ENCODE assay signal across 12 cellular contexts in the genomic region with DNA sequence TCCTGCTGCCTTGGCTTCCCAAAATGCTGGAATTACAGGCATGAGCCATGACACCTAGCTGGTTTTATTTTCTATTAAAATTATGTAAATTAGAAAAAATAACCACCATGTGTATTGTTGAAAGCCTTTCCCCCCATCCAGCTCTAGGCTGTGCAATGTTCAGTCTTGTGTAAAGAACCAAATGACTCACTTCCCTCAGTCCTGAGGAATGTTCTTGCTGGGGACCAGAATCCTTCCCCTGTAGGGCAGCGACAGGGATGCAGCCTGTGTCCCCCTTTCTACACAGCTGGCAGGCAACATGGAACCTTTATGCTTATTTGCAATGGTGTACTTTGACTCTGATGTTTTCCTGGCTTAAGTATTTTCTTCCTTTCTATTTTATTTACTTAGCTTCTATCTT. TPM values are rescaled to one million over a fixed set of nuclear protein-coding genes. Genes with fewer than 3 reads are reported as not detected.
A peak's percentile ranks its signal among the peaks of the same experiment; 100 is the strongest.
DNase-seq lines count a peak whose midpoint lies in the region; ATAC-seq, FAIRE-seq and TF ChIP-seq lines count a peak whose summit lies in the region.
"Had no signal": no experiment of that assay in that cellular context is flagged by ENCODE, and none has a peak within 500 bp of the region (broad histone marks: within the 10 kb centered on the region; RNA-seq: fewer than 3 reads in every experiment).

No MANE protein-coding gene starts in this region.

- POLR2A ChIA-PET in endothelial cell of umbilical vein (lab: Charles Lee), result no interaction called here

- H3K9ac ChIP-seq in GM23248 (no peak overlapping the region), endothelial cell of umbilical vein (replicated peaks; ENCODE audit: extremely low read depth, insufficient read depth, low read length) (no peak overlapping the region)

- H3K79me2 ChIP-seq in GM23248 (ENCODE audit: insufficient read depth), result 0 out of 2 replicates have a peak, but pooled peaks cover 9% of the 10 kb centered on the region
- no peaks in the 10 kb centered on the region for H3K79me2 ChIP-seq in endothelial cell of umbilical vein (ENCODE audit: control insufficient read depth, insufficient read depth, low read length)

- BruUV-seq in endothelial cell of umbilical vein (replicated peaks; lab: Mats Ljungman, UMichigan), result no TSS peak

- intact Hi-C loops in endothelial cell of umbilical vein (cut with micrococcal nuclease), result no loop called here

- CTCF ChIA-PET in endothelial cell of umbilical vein (lab: Charles Lee), result interaction anchor here (1.2 to 2.9 kb wide), 3 partner anchors 29 to 88 kb away, joined by 3 to 7 read pairs (median 6); a partner anchor contains a TSS

- no peaks in the 10 kb centered on the region for H3K36me3 ChIP-seq in GM23248 (ENCODE audit: low read depth)
- H3K36me3 ChIP-seq in endothelial cell of umbilical vein (ENCODE audit: control insufficient read depth in 2 of 2, extremely low read depth in 1 of 2, insufficient read depth in 2 of 2, low read length in 2 of 2), result no peaks in the 10 kb centered on the region
- H3K36me3 ChIP-seq in Peyer's patch, result no peaks in the 10 kb centered on the region
- H3K36me3 ChIP-seq: heart right ventricle, WERI-Rb-1 had no signal

- dilution Hi-C loops in endothelial cell of umbilical vein (cut with MboI; ENCODE audit: extremely low pct_ligation_motif_present, low sequenced_read_pairs), result no loop called here

- H3K4me3 ChIP-seq in GM23248 (no peak overlapping the region), endothelial cell of umbilical vein (replicated peaks in 1 of 3; ENCODE audit: insufficient read depth in 1 of 3, low read depth in 1 of 3, low read length in 3 of 3) (no peak overlapping the region), Peyer's patch (no peak overlapping the region)
- H3K4me3 ChIP-seq: heart right ventricle had no signal

- H3K4me2 ChIP-seq in GM23248 (ENCODE audit: unreplicated experiment) (peak overlapping the region; percentile 1), endothelial cell of umbilical vein (ENCODE audit: insufficient read depth, low read length) (no peak overlapping the region)

- DNase-seq in GM23248 (peak; percentile 80), NCI-H226 (peak; percentile 54), endothelial cell of umbilical vein (ENCODE audit: low read depth, low spot score) (peak; percentile 21), renal cortical epithelial cell (ENCODE audit: low read depth) (peak; percentile 90), Peyer's patch (no peak)
- DNase-seq in stimulated activated naive CD4-positive, alpha-beta T cell treated with Interleukin-2 at 50 U/mL for 16 hours (lab: John Stamatoyannopoulos, UW), result no peak
- DNase-seq: activated naive CD4-positive, alpha-beta T cell treated with anti-CD3 and anti-CD28 coated beads, Interleukin-2, amount 10 ng/mL, durations not matched to agents 7 days and 5 days; heart right ventricle; NCI-H1436 treated with DMSO at 0.1 percent for 48 hours; WERI-Rb-1 had no signal

- H3K9me2 ChIP-seq in GM23248 (ENCODE audit: insufficient read depth), result no peaks in the 10 kb centered on the region

- FAIRE-seq in endothelial cell of umbilical vein (lab: Jason Lieb, UNC), result peak; percentile 66

- H3K4me1 ChIP-seq in GM23248 (ENCODE audit: insufficient read depth), result peaks cover 62% of the 10 kb centered on the region
- no peaks in the 10 kb centered on the region for H3K4me1 ChIP-seq in endothelial cell of umbilical vein (ENCODE audit: control insufficient read depth, extremely low read depth, insufficient read depth, low read length)
- H3K4me1 ChIP-seq in Peyer's patch, result no peaks in the 10 kb centered on the region

- no peaks in the 10 kb centered on the region for H4K20me1 ChIP-seq in GM23248 (ENCODE audit: insufficient read depth)
- no peaks in the 10 kb centered on the region for H4K20me1 ChIP-seq in endothelial cell of umbilical vein (replicated peaks; ENCODE audit: control insufficient read depth, extremely low read depth, insufficient read depth, low read length)

- no peak for TF ChIP-seq POLR2A in endothelial cell of umbilical vein (IDR thresholded peaks at IDR 0.05; ENCODE audit: low read depth, low read length)
- TF ChIP-seq POLR2A in Peyer's patch (IDR thresholded peaks at IDR 0.05), result no peak

- no peak for ATAC-seq in GM19452 (IDR thresholded peaks at IDR 0.05; ENCODE audit: unreplicated experiment)
- ATAC-seq in GM21360 (IDR thresholded peaks at IDR 0.05; ENCODE audit: unreplicated experiment), result no peak

- in situ Hi-C loops in GM23248 (cut with MboI), result no loop called here

- H3K27me3 ChIP-seq in GM23248 (replicated peaks; ENCODE audit: insufficient read depth), result no peaks in the 10 kb centered on the region
- H3K27me3 ChIP-seq in endothelial cell of umbilical vein (ENCODE audit: control insufficient read depth in 2 of 2, insufficient read depth in 2 of 2, low read length in 2 of 2), result no peaks in the 10 kb centered on the region
- H3K27me3 ChIP-seq in Peyer's patch, result no peaks in the 10 kb centered on the region
- H3K27me3 ChIP-seq: heart right ventricle had no signal

- TF ChIP-seq CTCF in endothelial cell of umbilical vein (IDR thresholded peaks at IDR 0.05; ENCODE audit: extremely low read depth in 1 of 2, insufficient read depth in 1 of 2, low read depth in 1 of 2, low read length in 2 of 2) (peak in 1 of 2 donors; percentile 5), Peyer's patch (IDR thresholded peaks at IDR 0.05) (no peak)

- peaks cover 45% of the 10 kb centered on the region for H3F3A ChIP-seq in GM23248 (ENCODE audit: insufficient read depth)

- H3K9me1 ChIP-seq in endothelial cell of umbilical vein (replicated peaks; ENCODE audit: control insufficient read depth, extremely low read depth, insufficient read depth, low read length), result no peaks in the 10 kb centered on the region

- H2AFZ ChIP-seq in GM23248 (no peak overlapping the region), endothelial cell of umbilical vein (ENCODE audit: low read depth, low read length) (no peak overlapping the region)

- H3K27ac ChIP-seq in GM23248, result peak overlapping the region; percentile 15; the same call in 1 of the 2 replicates
- H3K27ac ChIP-seq in endothelial cell of umbilical vein (ENCODE audit: insufficient read depth, low read depth, low read length), result no peak overlapping the region
- H3K27ac ChIP-seq in Peyer's patch, result no peak overlapping the region
- H3K27ac ChIP-seq: WERI-Rb-1 had no signal

- WGBS in GM23248 (ENCODE audit: low coverage in 1 of 2, low lambda C conversion rate in 2 of 2, missing lambda C conversion rate in 2 of 2), 2 experiments, result 44 to 45% methylated on average over 1 of the region's 1 CpG

- H3K9me3 ChIP-seq in GM23248 (ENCODE audit: low read depth) (no peaks in the 10 kb centered on the region), endothelial cell of umbilical vein (replicated peaks; ENCODE audit: control insufficient read depth, insufficient read depth, low read length) (no peaks in the 10 kb centered on the region), Peyer's patch (no peaks in the 10 kb centered on the region)
- H3K9me3 ChIP-seq: heart right ventricle had no signal

TF ChIP-seq in endothelial cell of umbilical vein, 7 proteins besides CTCF, POLR2A, EP300 and RAD21:
- TF ChIP-seq FOS (IDR thresholded peaks at IDR 0.05; ENCODE audit: borderline replicate concordance, insufficient read depth, low read length) (peak; percentile 78), JUN (IDR thresholded peaks at IDR 0.05; ENCODE audit: borderline replicate concordance, insufficient read depth, insufficient read length, low read depth) (peak; percentile 8), MYC (IDR thresholded peaks at IDR 0.05; ENCODE audit: low read depth, low read length) (no peak)

RNA-seq across cellular contexts. Expression of a gene that starts 29.4 kb away (rescaled TPM):
- 46.0 and 47.9 TPM in 2 replicates for total RNA-seq in GM23248 (2014; rRNA removed; shearing (Covaris generic))
- polyA plus RNA-seq in GM23248 (2016; fragmentation: Nextera tagmentation; extraction: Ambion mirVana) (18.9 and 20.5 TPM in 2 replicates), endothelial cell of umbilical vein (0.02 and 0.03 TPM in 2 replicates)
- total RNA-seq in endothelial cell of umbilical vein (0.23 and 0.46 TPM in 2 replicates), renal cortical epithelial cell (8.0 and 60.4 TPM in 2 replicates), Peyer's patch (10 to 100 TPM in 3 of 4 donors, 1 to 10 TPM in 1; 7.9 to 36.3 (median 30.0) TPM)
- 0.06 and 0.13 TPM in 2 replicates for polyA plus RNA-seq in endothelial cell of umbilical vein (2011; cell fraction: cytosol; rRNA removed)
- 0.11 and 0.83 TPM in 2 replicates for polyA plus RNA-seq in endothelial cell of umbilical vein (2011; cell fraction: nucleus; rRNA removed)
- 0.15 and 0.35 TPM in 2 replicates for polyA plus RNA-seq in endothelial cell of umbilical vein (2012)
- not detected in 2 replicates for polyA minus RNA-seq in endothelial cell of umbilical vein
- polyA minus RNA-seq in endothelial cell of umbilical vein (2011; cell fraction: cytosol; rRNA and poly(A)+ RNA removed), result 5.7 TPM
- polyA minus RNA-seq in endothelial cell of umbilical vein (2011; cell fraction: nucleus; rRNA and poly(A)+ RNA removed), result 0.14 TPM in 1 of 2 replicates, not detected in the other

Comparison
In these comparisons a context has a peak if more than half of its experiments do, and no peak if none do; other contexts are left out.
1. DNase-seq: peak in GM23248 (single experiment), NCI-H226 (single experiment), endothelial cell of umbilical vein (single experiment) and renal cortical epithelial cell (single experiment); none in stimulated activated naive CD4-positive, alpha-beta T cell treated with Interleukin-2 at 50 U/mL for 16 hours (single experiment) and Peyer's patch (0 of 3).